ENCODE assay signal across 15 cellular contexts in the genomic region with DNA sequence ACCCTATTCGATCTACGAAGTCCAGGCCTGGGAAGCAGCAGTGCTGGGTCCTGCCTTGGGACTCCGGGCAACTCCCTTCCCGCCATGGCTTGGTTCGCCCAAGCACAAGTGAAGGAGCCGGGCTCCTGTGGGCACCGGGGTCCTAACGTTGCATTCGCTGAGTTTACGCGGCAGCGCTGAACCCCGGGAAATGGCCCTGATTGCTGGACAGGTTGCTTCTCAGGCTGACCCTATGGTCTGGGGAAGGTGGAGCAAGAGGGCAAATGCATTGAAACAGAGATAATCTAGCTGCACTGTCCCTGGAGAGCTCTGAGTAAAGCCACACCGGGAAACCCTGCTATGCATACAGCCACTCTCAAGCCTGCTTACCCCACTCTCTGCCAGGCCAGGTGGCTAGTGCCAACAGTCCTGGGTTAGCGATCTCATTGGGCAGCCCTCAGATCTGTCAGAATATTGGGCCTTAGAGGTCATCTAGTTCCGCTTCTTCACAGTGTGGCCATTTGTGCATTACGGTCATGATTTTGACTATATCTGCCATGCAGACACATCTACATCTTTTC. TPM values are rescaled to one million over a fixed set of nuclear protein-coding genes. Genes with fewer than 3 reads are reported as not detected.
DNase-seq lines count a peak whose midpoint lies in the region; ATAC-seq and TF ChIP-seq lines count a peak whose summit lies in the region.
"Had no signal": no experiment of that assay in that cellular context is flagged by ENCODE, and none has a peak within 500 bp of the region (broad histone marks: within the 10 kb centered on the region; RNA-seq: fewer than 3 reads in every experiment).

No MANE protein-coding gene starts in this region.

- ATAC-seq in GM18511 (IDR thresholded peaks at IDR 0.05; ENCODE audit: unreplicated experiment), result peak; percentile 66
- ATAC-seq in HG02763 (IDR thresholded peaks at IDR 0.05; ENCODE audit: unreplicated experiment), result peak; percentile 57

- H4K20me1 ChIP-seq in H9 (ENCODE audit: control insufficient read depth, insufficient read depth, insufficient read length), result peaks cover 2% of the 10 kb centered on the region

- H3K27ac ChIP-seq in ACC112 (ENCODE audit: low read depth, low read length) (peak overlapping the region; percentile 80), H9 (ENCODE audit: insufficient read length, low read depth, low read length) (no peak overlapping the region)
- H3K27ac ChIP-seq: parathyroid adenoma had no signal

- DNase-seq in NCI-H1048 (lab: John Stamatoyannopoulos, UW) (no peak), 8988T (no peak), SW 1271 (lab: John Stamatoyannopoulos, UW) (no peak), H9 (no peak)
- DNase-seq: activated effector memory CD4-positive, alpha-beta T cell treated with anti-CD3 and anti-CD28 coated beads, Interleukin-2, amount 50 U/mL, for 16 hours; C1 segment of cervical spinal cord; caudate nucleus; KBM-7; NCI-H1930 had no signal

- H3K9me3 Mint-ChIP-seq in dendritic cell treated with granulocyte-macrophage colony-stimulating factor and Interleukin-4, amounts not matched to agents 40 ng/mL and 50 ng/mL, for 4 days, result no peaks in the 10 kb centered on the region
- no peaks in the 10 kb centered on the region for H3K9me3 Mint-ChIP-seq in H9

- H3K4me3 ChIP-seq in ACC112 (ENCODE audit: low read depth, low read length), result no peak overlapping the region
- H3K4me3 ChIP-seq: HAP-1 had no signal

- H3T11ph ChIP-seq in H9 (ENCODE audit: low read length), result no peak overlapping the region

- no peak overlapping the region for H3K23ac ChIP-seq in H9 (ENCODE audit: insufficient read length, low read depth, low read length)

- no peaks in the 10 kb centered on the region for H3K27me3 Mint-ChIP-seq in dendritic cell treated with granulocyte-macrophage colony-stimulating factor and Interleukin-4, amounts not matched to agents 40 ng/mL and 50 ng/mL, for 4 days
- H3K27me3 Mint-ChIP-seq in H9 (ENCODE audit: low read depth), result peaks cover 18% of the 10 kb centered on the region

- no peak overlapping the region for H2BK20ac ChIP-seq in H9 (ENCODE audit: low read depth, low read length, poor library complexity, severe bottlenecking)

- no peak overlapping the region for H2AK5ac ChIP-seq in H9 (ENCODE audit: insufficient read length, low read length)

- H4K5ac ChIP-seq in H9 (ENCODE audit: insufficient read length, low read depth, low read length), result no peak overlapping the region

- peaks cover 93% of the 10 kb centered on the region for H3K4me1 Mint-ChIP-seq in dendritic cell treated with granulocyte-macrophage colony-stimulating factor and Interleukin-4, amounts not matched to agents 40 ng/mL and 50 ng/mL, for 4 days (ENCODE audit: low read depth)
- H3K4me1 Mint-ChIP-seq in H9, result peaks cover 5% of the 10 kb centered on the region in 2 experiments

- H2BK12ac ChIP-seq in H9 (ENCODE audit: insufficient read length, low read depth, low read length), result no peak overlapping the region

- no peak overlapping the region for H2BK120ac ChIP-seq in H9 (ENCODE audit: low read depth, low read length, poor library complexity, severe bottlenecking)

- intact Hi-C loops in dendritic cell treated with granulocyte-macrophage colony-stimulating factor and Interleukin-4, amounts not matched to agents 40 ng/mL and 50 ng/mL, for 4 days (cut with micrococcal nuclease), result no loop called here

- TF ChIP-seq CTCF in H9 (conservative IDR thresholded peaks at IDR 0.05), result no peak

- no peak overlapping the region for H4K91ac ChIP-seq in H9 (ENCODE audit: insufficient read length, low read depth, low read length)

- no peak overlapping the region for H3K4me2 ChIP-seq in H9 (ENCODE audit: insufficient read depth, insufficient read length, low read length)

- no peaks in the 10 kb centered on the region for H3K23me2 ChIP-seq in H9 (ENCODE audit: insufficient read length, low read depth, low read length, poor library complexity, severe bottlenecking)

- H3K14ac ChIP-seq in H9 (ENCODE audit: insufficient read depth, low read length), result no peak overlapping the region

- peaks cover 5% of the 10 kb centered on the region; the same call in 1 of the 2 replicates for H3K36me3 ChIP-seq in ACC112 (ENCODE audit: insufficient read depth, low read length)
- H3K36me3 ChIP-seq: HAP-1 had no signal

- peaks cover 56% of the 10 kb centered on the region for H3K4me1 ChIP-seq in ACC112 (ENCODE audit: control insufficient read depth, insufficient read depth, low read length, unreplicated experiment)
- H3K4me1 ChIP-seq in H9 (ENCODE audit: insufficient read depth, low read length), result no peaks in the 10 kb centered on the region
- H3K4me1 ChIP-seq: HAP-1, parathyroid adenoma had no signal

- peaks cover 79% of the 10 kb centered on the region for H3K36me3 Mint-ChIP-seq in dendritic cell treated with granulocyte-macrophage colony-stimulating factor and Interleukin-4, amounts not matched to agents 40 ng/mL and 50 ng/mL, for 4 days (ENCODE audit: low read depth)
- no peaks in the 10 kb centered on the region for H3K36me3 Mint-ChIP-seq in H9 (ENCODE audit: insufficient read depth in 1 of 3, low read depth in 3 of 3)

- H3K79me1 ChIP-seq in H9 (ENCODE audit: insufficient read depth, low read depth, low read length, poor library complexity, severe bottlenecking), result no peaks in the 10 kb centered on the region

- no peak overlapping the region for H3K56ac ChIP-seq in H9 (ENCODE audit: insufficient read length, low read depth, low read length)

- no peak overlapping the region for H4K8ac ChIP-seq in H9 (replicated peaks; ENCODE audit: insufficient read length, low read depth, low read length)

- no peak overlapping the region for H3K18ac ChIP-seq in H9 (ENCODE audit: insufficient read length, low read depth, low read length)

- no peak overlapping the region for H3K4ac ChIP-seq in H9 (ENCODE audit: low read depth, low read length)

- no peaks in the 10 kb centered on the region for H3K27me3 ChIP-seq in ACC112 (ENCODE audit: insufficient read depth, low read length)
- no peaks in the 10 kb centered on the region for H3K27me3 ChIP-seq in H9 (ENCODE audit: insufficient read depth, low read length)

- H3K9me3 ChIP-seq in H9 (ENCODE audit: control insufficient read depth, low read depth, low read length), result no peaks in the 10 kb centered on the region
- H3K9me3 ChIP-seq: HAP-1 had no signal

- H3K79me2 ChIP-seq in ACC112 (ENCODE audit: control insufficient read depth, insufficient read depth, low read length, unreplicated experiment) (peaks cover 55% of the 10 kb centered on the region), H9 (ENCODE audit: insufficient read depth, low read length) (no peaks in the 10 kb centered on the region)

- H3K27ac Mint-ChIP-seq in dendritic cell treated with granulocyte-macrophage colony-stimulating factor and Interleukin-4, amounts not matched to agents 40 ng/mL and 50 ng/mL, for 4 days, result peak overlapping the region; percentile 67
- no peak overlapping the region; a peak in 1 of 7 replicates for H3K27ac Mint-ChIP-seq in H9

- H2AFZ ChIP-seq in ACC112 (ENCODE audit: low read length, unreplicated experiment), result no peak overlapping the region
- H2AFZ ChIP-seq in H9 (ENCODE audit: low read length), result no peak overlapping the region
- H2AFZ ChIP-seq: parathyroid adenoma had no signal

- H2BK15ac ChIP-seq in H9 (ENCODE audit: low read depth, low read length), result no peak overlapping the region

- no peak overlapping the region for H2BK5ac ChIP-seq in H9 (ENCODE audit: insufficient read length, low read length)

- H3K4me3 Mint-ChIP-seq in dendritic cell treated with granulocyte-macrophage colony-stimulating factor and Interleukin-4, amounts not matched to agents 40 ng/mL and 50 ng/mL, for 4 days, result no peak overlapping the region
- H3K4me3 Mint-ChIP-seq in H9, result no peak overlapping the region

- no CpG with 5 or more reads among the region's 17 CpGs for WGBS in H9 (ENCODE audit: extremely low coverage, insufficient read length, low lambda C conversion rate)

- no peak overlapping the region for H3K9ac ChIP-seq in H9 (ENCODE audit: extremely low read depth, insufficient read length, low read length)
- H3K9ac ChIP-seq: parathyroid adenoma had no signal

RNA-seq across cellular contexts. Expression of gene SYNE3, which starts 11.3 kb away (rescaled TPM):
- total RNA-seq in H9 (2021), result 0.11 and 0.13 TPM in 2 replicates

RNA-seq across cellular contexts. Expression of gene GLRX5, which starts 29.7 kb away (rescaled TPM):
- 62.2 and 64.0 TPM in 2 replicates for total RNA-seq in H9 (2021)
